8 cellular contexts compared by ENCODE assay signal in the genomic region with DNA sequence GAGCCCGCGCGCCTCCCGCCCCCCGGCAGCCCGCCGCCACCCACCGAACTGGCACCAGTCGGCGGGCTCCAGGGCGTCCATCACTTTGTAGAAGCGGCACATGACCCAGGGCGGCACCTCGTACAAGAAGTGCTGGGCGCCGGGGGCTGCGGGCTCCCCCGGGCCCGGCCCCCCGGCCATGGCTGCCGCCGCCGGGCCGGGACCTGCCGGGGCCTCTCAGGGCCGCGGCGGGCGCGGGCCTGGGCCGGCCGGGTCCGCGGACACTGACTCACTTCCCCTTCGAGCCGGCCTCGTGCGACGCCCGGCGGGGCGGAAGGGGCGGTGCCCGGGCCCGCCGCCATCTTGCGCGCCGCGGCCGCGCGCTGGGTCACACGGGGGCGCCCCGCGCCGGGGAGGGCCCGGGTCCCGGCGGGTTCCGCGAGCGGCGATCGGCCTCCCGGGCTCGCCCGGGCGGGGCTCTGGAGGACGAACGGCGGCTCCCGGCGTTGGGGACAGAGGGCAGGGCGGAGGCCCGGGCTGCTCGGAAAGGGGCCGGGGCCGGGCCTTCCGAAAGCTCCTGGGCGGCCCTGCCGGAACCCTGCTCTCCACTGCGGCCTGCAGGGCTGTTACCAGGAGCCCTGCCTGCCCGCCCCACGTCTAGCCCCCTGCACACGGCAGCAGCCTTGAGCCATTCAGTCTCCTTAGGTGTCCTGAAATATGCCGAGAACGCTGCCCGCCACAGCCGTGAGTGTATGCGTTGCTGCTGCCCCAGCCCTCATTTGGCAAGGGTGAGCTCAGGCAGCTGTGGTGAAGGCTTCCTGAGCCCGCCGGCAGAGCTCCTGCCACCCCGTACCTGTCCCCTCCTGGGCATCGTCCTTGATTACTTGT. TPM values are rescaled to one million over a fixed set of nuclear protein-coding genes. Genes with fewer than 3 reads are reported as not detected.
A peak's percentile ranks its signal among the peaks of the same experiment; 100 is the strongest.
DNase-seq lines count a peak whose midpoint lies in the region; ATAC-seq, FAIRE-seq and TF ChIP-seq lines count a peak whose summit lies in the region.

IRAK1 (minus strand) TSS at position 270 of the 867 bp plus-strand sequence; CDS start at position 180, 90 bp downstream.

- no peaks in the 10 kb centered on the region for H4K20me1 ChIP-seq in astrocyte (ENCODE audit: insufficient read depth, low read length)

- peak within 1 kb of the TSS; percentile 82 for H3K9ac ChIP-seq in astrocyte (ENCODE audit: low read length)

- H2AFZ ChIP-seq in astrocyte (ENCODE audit: low read depth, low read length): no peak within 1 kb of the TSS

- H3K9me3 ChIP-seq in astrocyte (ENCODE audit: insufficient read depth, low read depth, low read length) (no peaks in the 10 kb centered on the region), left ventricle myocardium inferior (replicated peaks) (no peaks in the 10 kb centered on the region)

- H3K4me3 Mint-ChIP-seq in T-cell: peak within 1 kb of the TSS; percentile 80 to 88 (median 87)
- peak within 1 kb of the TSS; percentile 87 for H3K4me3 Mint-ChIP-seq in astrocyte (ENCODE audit: unreplicated experiment)

- peaks cover 3% of the 10 kb centered on the region for H3K36me3 Mint-ChIP-seq in T-cell
- H3K36me3 Mint-ChIP-seq in astrocyte (ENCODE audit: low read depth, unreplicated experiment): no peaks in the 10 kb centered on the region

- POLR2A ChIA-PET in T-cell (lab: Charles Lee): no interaction called here

- H3K4me1 ChIP-seq in astrocyte (ENCODE audit: insufficient read depth, low read length) (peaks cover 20% of the 10 kb centered on the region), left ventricle myocardium inferior (peaks cover 29% of the 10 kb centered on the region)

- H3K36me3 ChIP-seq in astrocyte (ENCODE audit: insufficient read depth, low read length) (peaks cover 2% of the 10 kb centered on the region), left ventricle myocardium inferior (peaks cover 10% of the 10 kb centered on the region)

- peak within 1 kb of the TSS; percentile 90 for H3K4me2 ChIP-seq in astrocyte (ENCODE audit: low read length)

- ATAC-seq in T-cell (replicated peaks in 1 of 4): peak; percentile 80 to 83 (median 81)

- H3K27me3 ChIP-seq in astrocyte (ENCODE audit: insufficient read depth, low read length) (no peaks in the 10 kb centered on the region), left ventricle myocardium inferior (ENCODE audit: low read depth) (no peaks in the 10 kb centered on the region)

- CTCF ChIA-PET in T-cell (lab: Charles Lee): interaction anchor here (0.5 to 0.8 kb wide), 3 partner anchors 20 to 116 kb away, joined by 3 to 11 read pairs (median 3); no protein-coding TSS in a partner anchor

- H3K4me3 ChIP-seq in astrocyte (ENCODE audit: insufficient read depth, low read depth, low read length): peak within 1 kb of the TSS; percentile 64
- H3K4me3 ChIP-seq in left ventricle myocardium inferior: peak within 1 kb of the TSS; percentile 72

- peaks cover 0 to 8% of the 10 kb centered on the region in 2 donors for H3K27me3 Mint-ChIP-seq in T-cell
- no peaks in the 10 kb centered on the region for H3K27me3 Mint-ChIP-seq in astrocyte (ENCODE audit: low read depth, unreplicated experiment)

- FAIRE-seq in D721Med (lab: Jason Lieb, UNC): no peak
- no peak for FAIRE-seq in HTR-8/SVneo (lab: Jason Lieb, UNC)
- FAIRE-seq in astrocyte (lab: Jason Lieb, UNC): no peak

- intact Hi-C loops in left ventricle myocardium inferior (cut with micrococcal nuclease): no loop called here

- H3K9me3 Mint-ChIP-seq in T-cell (no peaks in the 10 kb centered on the region), astrocyte (ENCODE audit: unreplicated experiment) (no peaks in the 10 kb centered on the region)

- TF ChIP-seq CTCF in D721Med (IDR thresholded peaks at IDR 0.05; ENCODE audit: insufficient read depth, missing control alignments) (no peak), GM20000 (IDR thresholded peaks at IDR 0.05; ENCODE audit: extremely low read depth, missing control alignments) (no peak), astrocyte (IDR thresholded peaks at IDR 0.05; ENCODE audit: insufficient read depth, low read depth, low read length) (no peak), left ventricle myocardium inferior (IDR thresholded peaks at IDR 0.05; ENCODE audit: borderline replicate concordance) (no peak)

- peak within 1 kb of the TSS; percentile 84 for H3K27ac ChIP-seq in astrocyte (ENCODE audit: low read depth, low read length)
- H3K27ac ChIP-seq in left ventricle myocardium inferior (replicated peaks): peak within 1 kb of the TSS; percentile 92

- peaks cover 35% of the 10 kb centered on the region for H3K79me2 ChIP-seq in astrocyte (ENCODE audit: insufficient read depth, low read length)

- H3K27ac Mint-ChIP-seq in T-cell (peak within 1 kb of the TSS; percentile 92 to 94), astrocyte (ENCODE audit: unreplicated experiment) (peak within 1 kb of the TSS; percentile 78)

- DNase-seq in D721Med (ENCODE audit: insufficient read length, low spot score) (peak; percentile 38), GM20000 (ENCODE audit: low spot score) (peak; percentile 90), HTR-8/SVneo (ENCODE audit: insufficient read length, low spot score) (peak; percentile 46), T-cell (peak in 24 of 34 experiments; percentile 13 to 53 (median 26)), astrocyte (ENCODE audit: low read depth) (no peak), left ventricle myocardium inferior (peak; percentile 52), pulmonary artery endothelial cell (ENCODE audit: low read depth, low spot score) (no peak), cerebellar nuclear complex (lab: John Stamatoyannopoulos, UW) (no peak)

- H3K4me1 Mint-ChIP-seq in T-cell (peaks cover 5 to 24% (median 22%) of the 10 kb centered on the region in 3 donors), astrocyte (ENCODE audit: low read depth, unreplicated experiment) (peaks cover 16% of the 10 kb centered on the region)

RNA-seq across cellular contexts. Expression of gene IRAK1, which starts in this region (rescaled TPM):
- 100 to 1,000 TPM in 1 of 5 donors, 10 to 100 TPM in 4; 66.5 to 102 (median 85.0) TPM for total RNA-seq in T-cell
- total RNA-seq in astrocyte: 67.6 and 69.6 TPM in 2 replicates
- total RNA-seq in left ventricle myocardium inferior: 40.6 TPM
- 93.2 and 98.0 TPM in 2 replicates for total RNA-seq in pulmonary artery endothelial cell

Comparison
In these comparisons a context has a peak if more than half of its experiments do, and no peak if none do; other contexts are left out.
1. DNase-seq: peak in D721Med (single experiment), GM20000 (single experiment), HTR-8/SVneo (single experiment), T-cell (24 of 34) and left ventricle myocardium inferior (single experiment); none in astrocyte (single experiment), pulmonary artery endothelial cell (single experiment) and cerebellar nuclear complex (0 of 2).